ENCODE assay signal across 1 cellular context in genomic region chr6:155260686-155261085, GRCh38.
TF ChIP-seq lines count a peak whose summit lies in the region.

No MANE protein-coding gene starts in this region.

TF ChIP-seq in GM12878, 131 proteins besides CTCF, POLR2A, EP300 and RAD21 (continued from another document):
- TF ChIP-seq SKIL (IDR thresholded peaks at IDR 0.05; ENCODE audit: low read depth, poor library complexity, severe bottlenecking) (peak; percentile 60), CHD1 (IDR thresholded peaks at IDR 0.05; ENCODE audit: low read depth, low read length) (no peak), ZZZ3 (IDR thresholded peaks at IDR 0.05; ENCODE audit: control insufficient read depth, insufficient read length, low read depth) (no peak), ZNF24 (IDR thresholded peaks at IDR 0.05) (0 out of 2 replicates have a peak, but pooled peaks have one; percentile 16), PBX3 (IDR thresholded peaks at IDR 0.05; ENCODE audit: insufficient replicate concordance, low read depth, low read length) (peak; percentile 40), IRF5 (IDR thresholded peaks at IDR 0.05; ENCODE audit: borderline replicate concordance) (no peak), PKNOX1 (IDR thresholded peaks at IDR 0.05) (peak; percentile 62), ATF2 (IDR thresholded peaks at IDR 0.05; ENCODE audit: low read length) (no peak), CEBPB (IDR thresholded peaks at IDR 0.05; ENCODE audit: borderline replicate concordance in 1 of 2, low read depth in 2 of 2, low read length in 2 of 2) (no peak), MTA3 (IDR thresholded peaks at IDR 0.05; ENCODE audit: borderline replicate concordance, low read length) (no peak), RAD51 (IDR thresholded peaks at IDR 0.05) (no peak), BMI1 (IDR thresholded peaks at IDR 0.05; ENCODE audit: borderline replicate concordance) (no peak), CHD2 (IDR thresholded peaks at IDR 0.05; ENCODE audit: borderline replicate concordance, low read depth, low read length) (no peak), TAF1 (IDR thresholded peaks at IDR 0.05; ENCODE audit: borderline replicate concordance, low read depth, low read length) (no peak), HSF1 (IDR thresholded peaks at IDR 0.05; ENCODE audit: low read depth, low read length) (no peak), ZBTB4 (CRISPR knock-in tag; IDR thresholded peaks at IDR 0.05) (no peak), ZBED1 (IDR thresholded peaks at IDR 0.05; ENCODE audit: borderline replicate concordance) (no peak), KAT2A (conservative IDR thresholded peaks at IDR 0.05; ENCODE audit: control insufficient read depth, low read depth, low read length) (no peak), RELB (IDR thresholded peaks at IDR 0.05; ENCODE audit: low read depth) (no peak; the same call in 1 of the 2 replicates), RUNX3 (IDR thresholded peaks at IDR 0.05; ENCODE audit: low read length) (peak; percentile 31; the same call in 1 of the 2 replicates), MXI1 (IDR thresholded peaks at IDR 0.05; ENCODE audit: low read depth, low read length) (no peak), MEF2B (IDR thresholded peaks at IDR 0.05; ENCODE audit: partially characterized antibody, poor library complexity, severe bottlenecking) (peak; percentile 90), MTA2 (IDR thresholded peaks at IDR 0.05; ENCODE audit: low read depth) (peak; percentile 81), CBFB (IDR thresholded peaks at IDR 0.05; ENCODE audit: low read depth) (no peak), SP1 (IDR thresholded peaks at IDR 0.05; ENCODE audit: low read depth, low read length) (no peak), NFIC (IDR thresholded peaks at IDR 0.05; ENCODE audit: low read depth, low read length) (no peak), ZNF274 (IDR thresholded peaks at IDR 0.05; ENCODE audit: insufficient read depth, insufficient read length) (no peak), ZBTB33 (IDR thresholded peaks at IDR 0.05) (no peak), NRF1 (conservative IDR thresholded peaks at IDR 0.05; ENCODE audit: low read depth, low read length) (no peak), ZNF384 (IDR thresholded peaks at IDR 0.05; ENCODE audit: borderline replicate concordance, low read depth, low read length) (no peak), STAT1 (conservative IDR thresholded peaks at IDR 0.05) (no peak), CUX1 (IDR thresholded peaks at IDR 0.05; ENCODE audit: insufficient replicate concordance, low read depth, low read length) (no peak), ZNF622 (IDR thresholded peaks at IDR 0.05) (no peak), EZH2 (IDR thresholded peaks at IDR 0.05; ENCODE audit: borderline replicate concordance, control insufficient read depth, low read depth, low read length) (no peak)
